ENCODE assay signal across 17 cellular contexts in the genomic region with DNA sequence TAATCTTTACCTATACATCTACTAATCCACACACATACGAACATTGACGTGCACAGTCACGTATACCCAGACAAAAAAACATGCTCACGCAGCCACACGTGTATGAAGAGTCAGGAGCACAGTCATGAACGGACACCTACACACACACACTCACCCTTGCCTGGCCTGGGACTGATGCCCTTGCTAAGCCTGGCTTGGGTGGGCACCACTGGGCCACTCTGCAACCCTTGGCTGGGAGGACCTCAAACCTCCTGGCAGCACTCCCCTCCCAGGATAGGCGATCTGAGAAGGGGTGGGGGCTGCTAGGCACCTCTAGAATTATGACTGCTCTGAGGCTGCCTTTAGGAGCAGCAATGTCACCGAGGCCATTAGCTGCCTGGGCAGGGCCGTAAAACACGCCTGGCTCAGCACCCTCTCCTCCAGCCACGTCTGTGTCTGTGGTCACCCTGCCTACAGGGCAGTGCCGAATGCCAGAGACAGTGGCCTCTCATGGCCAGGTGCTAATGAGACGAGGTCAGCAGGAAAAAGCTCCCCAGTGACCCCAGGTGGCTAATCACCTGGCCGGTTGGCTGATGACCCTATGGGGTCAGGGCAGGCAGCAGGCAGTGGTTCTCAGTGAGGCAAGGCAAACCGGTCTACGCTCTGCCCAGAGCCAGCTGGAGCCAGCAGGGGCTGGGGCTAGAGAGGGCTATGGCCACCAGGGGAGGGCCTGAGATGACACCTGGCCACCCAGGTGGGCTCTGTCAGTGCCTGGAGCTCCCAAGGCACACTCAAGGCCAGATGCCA. TPM values are rescaled to one million over a fixed set of nuclear protein-coding genes. Genes with fewer than 3 reads are reported as not detected.
DNase-seq lines count a peak whose midpoint lies in the region; ATAC-seq, FAIRE-seq and TF ChIP-seq lines count a peak whose summit lies in the region.
"Had no signal": no experiment of that assay in that cellular context is flagged by ENCODE, and none has a peak within 500 bp of the region (broad histone marks: within the 10 kb centered on the region; RNA-seq: fewer than 3 reads in every experiment).

No MANE protein-coding gene starts in this region.

- H2AFZ ChIP-seq in HCT116 (ENCODE audit: low read depth, low read length, poor library complexity, severe bottlenecking) (no peak overlapping the region), H1 (ENCODE audit: low read length) (no peak overlapping the region)
- H2AFZ ChIP-seq: PC-9 had no signal

- intact Hi-C loops in HCT116 (cut with micrococcal nuclease) = no loop called here

- no peak overlapping the region for H2BK120ac ChIP-seq in H1 (replicated peaks; ENCODE audit: low read depth, low read length)

- no peaks in the 10 kb centered on the region for H3K27me3 ChIP-seq in HCT116 (ENCODE audit: insufficient read depth, low read length)
- H3K27me3 ChIP-seq in H1 (replicated peaks in 1 of 4; ENCODE audit: control insufficient read depth in 3 of 4, extremely low read depth in 1 of 4, insufficient read depth in 3 of 4, low read length in 3 of 4) = no peaks in the 10 kb centered on the region; a peak in 1 of 7 replicates
- H3K27me3 ChIP-seq: MG63, SJCRH30 had no signal

- peak overlapping the region; percentile 12; the same call in 1 of the 2 replicates for H2BK15ac ChIP-seq in H1 (ENCODE audit: low read length)

- H4K5ac ChIP-seq in H1 (ENCODE audit: insufficient read length, low read depth, low read length) = no peak overlapping the region

- 86% methylated on average over 16 of the region's 16 CpGs; no CpG with 5 or more reads in 1 of the 2 experiments for WGBS in H1 (ENCODE audit: extremely low coverage in 1 of 2, insufficient coverage in 1 of 2, insufficient read length in 1 of 2, insufficient replicate concordance in 2 of 2, low coverage in 1 of 2, low lambda C conversion rate in 2 of 2, missing lambda C conversion rate in 1 of 2), 2 experiments

- no peak overlapping the region for H3K27ac Mint-ChIP-seq in stimulated activated effector memory CD8-positive, alpha-beta T cell treated with anti-CD3 and anti-CD28 coated beads, Interleukin-12 subunit alpha, Interleukin-12 subunit beta, amount 100 ng/mL, for 72 hours
- no peak overlapping the region for H3K27ac Mint-ChIP-seq in activated T-helper 17 cell treated with anti-CD3 and anti-CD28 coated beads, Interleukin-2, amount 50 U/mL, for 72 hours

- no peaks in the 10 kb centered on the region for H4K20me1 ChIP-seq in HCT116 (ENCODE audit: insufficient read depth)
- no peaks in the 10 kb centered on the region for H4K20me1 ChIP-seq in H1 (replicated peaks in 1 of 2; ENCODE audit: control insufficient read depth in 1 of 2, insufficient read depth in 2 of 2, low read length in 2 of 2)

- no peak overlapping the region for H3K18ac ChIP-seq in H1 (ENCODE audit: extremely low read depth, low read length)

- no peak for TF ChIP-seq RAD21 in HCT116 (IDR thresholded peaks at IDR 0.05; ENCODE audit: low read depth)
- no peak for TF ChIP-seq RAD21 in H1 (IDR thresholded peaks at IDR 0.05 in 1 of 2, conservative IDR thresholded peaks at IDR 0.05 in 1 of 2; ENCODE audit: low read depth in 2 of 2, low read length in 2 of 2)

- no peak overlapping the region for H2BK5ac ChIP-seq in H1 (ENCODE audit: low read depth, low read length)

- H3K4me1 Mint-ChIP-seq in stimulated activated effector memory CD8-positive, alpha-beta T cell treated with anti-CD3 and anti-CD28 coated beads, Interleukin-12 subunit alpha, Interleukin-12 subunit beta, amount 100 ng/mL, for 72 hours = no peaks in the 10 kb centered on the region
- no peaks in the 10 kb centered on the region for H3K4me1 Mint-ChIP-seq in activated T-helper 17 cell treated with anti-CD3 and anti-CD28 coated beads, Interleukin-2, amount 50 U/mL, for 72 hours

- no peak overlapping the region for H3K23ac ChIP-seq in H1 (ENCODE audit: insufficient read length)

- H3K9me2 ChIP-seq in HCT116 (ENCODE audit: insufficient read depth) = no peaks in the 10 kb centered on the region

- H3K9ac ChIP-seq in HCT116 (ENCODE audit: low read length) (no peak overlapping the region), H1 (replicated peaks in 1 of 4; ENCODE audit: extremely low read depth in 1 of 4, low read depth in 3 of 4, low read length in 3 of 4) (no peak overlapping the region)

- CTCF ChIA-PET in HCT116 (lab: Charles Lee) (interaction anchor here (1.0 to 2.8 kb wide), 3 partner anchors 9 to 885 kb away, joined by 3 to 12 read pairs (median 7); no protein-coding TSS in a partner anchor), H1 (lab: Charles Lee; ENCODE audit: partially characterized antibody) (interaction anchor here (0.6 to 8.0 kb wide), 15 partner anchors 10 to 778 kb away, joined by 3 to 63 read pairs (median 4); no protein-coding TSS in a partner anchor)

- H3K27me3 Mint-ChIP-seq in activated T-helper 17 cell treated with anti-CD3 and anti-CD28 coated beads, Interleukin-2, amount 50 U/mL, for 72 hours = peaks cover 10% of the 10 kb centered on the region

- ATAC-seq in HCT116 = peak; percentile 10; the same call in 1 of the 2 replicates
- peak; percentile 31 for ATAC-seq in stimulated activated effector memory CD8-positive, alpha-beta T cell treated with anti-CD3 and anti-CD28 coated beads, Interleukin-12 subunit alpha, Interleukin-12 subunit beta, amount 100 ng/mL, for 72 hours
- ATAC-seq in activated T-helper 17 cell treated with anti-CD3 and anti-CD28 coated beads, Interleukin-2, amount 50 U/mL, for 72 hours (replicated peaks) = no peak

- peak overlapping the region; percentile 45 for H4K8ac ChIP-seq in H1 (ENCODE audit: extremely low read depth, insufficient read depth, low read length)

- FAIRE-seq in H1 (lab: Jason Lieb, UNC) = no peak

- H3K36me3 ChIP-seq in HCT116 (ENCODE audit: control insufficient read depth in 1 of 2, insufficient read depth in 2 of 2, low read length in 2 of 2) = no peaks in the 10 kb centered on the region
- no peaks in the 10 kb centered on the region for H3K36me3 ChIP-seq in H1 (ENCODE audit: control insufficient read depth in 2 of 4, insufficient read depth in 4 of 4, low read length in 3 of 4)
- H3K36me3 ChIP-seq: MG63, SJCRH30 had no signal

- H3K56ac ChIP-seq in H1 (replicated peaks; ENCODE audit: insufficient read length, low read depth, low read length) = no peak overlapping the region

- H3K9me3 ChIP-seq in HCT116 (ENCODE audit: control insufficient read depth in 1 of 2, insufficient read depth in 1 of 2, low read depth in 1 of 2, low read length in 2 of 2) = no peaks in the 10 kb centered on the region
- H3K9me3 ChIP-seq in H1 (ENCODE audit: insufficient read depth in 2 of 2, low read depth in 1 of 2, low read length in 1 of 2) = no peaks in the 10 kb centered on the region
- H3K9me3 ChIP-seq: MG63, SJCRH30 had no signal

- no peak overlapping the region for H4K91ac ChIP-seq in H1 (replicated peaks; ENCODE audit: insufficient read length, low read length)

- H3K4me3 Mint-ChIP-seq in stimulated activated effector memory CD8-positive, alpha-beta T cell treated with anti-CD3 and anti-CD28 coated beads, Interleukin-12 subunit alpha, Interleukin-12 subunit beta, amount 100 ng/mL, for 72 hours = no peak overlapping the region
- H3K4me3 Mint-ChIP-seq in activated T-helper 17 cell treated with anti-CD3 and anti-CD28 coated beads, Interleukin-2, amount 50 U/mL, for 72 hours = no peak overlapping the region

- TF ChIP-seq CTCF in HCT116 (IDR thresholded peaks at IDR 0.05 in 2 of 3, conservative IDR thresholded peaks at IDR 0.05 in 1 of 3; ENCODE audit: borderline replicate concordance in 1 of 3, insufficient read depth in 1 of 3, low read depth in 2 of 3, low read length in 2 of 3) (no peak), H1 (IDR thresholded peaks at IDR 0.05; ENCODE audit: control extremely low read depth in 1 of 3, insufficient read depth in 1 of 3, low read depth in 1 of 3, low read length in 3 of 3) (no peak)

- peaks cover 8 to 21% of the 10 kb centered on the region in 2 experiments; a peak in 2 of 4 replicates for H3K4me1 ChIP-seq in HCT116 (ENCODE audit: control insufficient read depth in 1 of 2, insufficient read depth in 2 of 2, low read length in 2 of 2)
- no peaks in the 10 kb centered on the region for H3K4me1 ChIP-seq in H1 (replicated peaks in 1 of 4; ENCODE audit: control insufficient read depth in 3 of 4, insufficient read depth in 4 of 4, low read length in 3 of 4)

- TF ChIP-seq POLR2A in HCT116 (IDR thresholded peaks at IDR 0.05; ENCODE audit: borderline replicate concordance, extremely low read depth, insufficient read depth, insufficient read length) (no peak), H1 (IDR thresholded peaks at IDR 0.05; ENCODE audit: control extremely low read depth in 1 of 2, low read depth in 2 of 2, low read length in 2 of 2) (no peak)

- BruUV-seq in HCT116 (replicated peaks; lab: Mats Ljungman, UMichigan) = no TSS peak

- no peak for TF ChIP-seq EP300 in H1 (IDR thresholded peaks at IDR 0.05; ENCODE audit: borderline replicate concordance in 1 of 2, low read depth in 2 of 2, low read length in 2 of 2)

- no peaks in the 10 kb centered on the region for H3K79me2 ChIP-seq in HCT116 (ENCODE audit: insufficient read depth, low read length)
- no peaks in the 10 kb centered on the region for H3K79me2 ChIP-seq in H1 (ENCODE audit: control insufficient read depth in 1 of 2, insufficient read depth in 2 of 2, low read length in 2 of 2)

- H2AK5ac ChIP-seq in H1 (ENCODE audit: low read depth, low read length) = no peak overlapping the region

- H3K36me3 Mint-ChIP-seq in stimulated activated effector memory CD8-positive, alpha-beta T cell treated with anti-CD3 and anti-CD28 coated beads, Interleukin-12 subunit alpha, Interleukin-12 subunit beta, amount 100 ng/mL, for 72 hours = no peaks in the 10 kb centered on the region
- H3K36me3 Mint-ChIP-seq in activated T-helper 17 cell treated with anti-CD3 and anti-CD28 coated beads, Interleukin-2, amount 50 U/mL, for 72 hours (ENCODE audit: low read depth) = no peaks in the 10 kb centered on the region

- H3K4me3 ChIP-seq in HCT116 (replicated peaks in 1 of 2; ENCODE audit: low read depth in 1 of 2, low read length in 2 of 2) (no peak overlapping the region), H1 (ENCODE audit: extremely low read depth in 1 of 4, insufficient read depth in 2 of 4, low read depth in 3 of 4, low read length in 4 of 4) (no peak overlapping the region)
- H3K4me3 ChIP-seq: MG63, PC-9, SJCRH30 had no signal

- no peaks in the 10 kb centered on the region for H3K23me2 ChIP-seq in H1 (ENCODE audit: low read depth, low read length)

- H3K4me2 ChIP-seq in HCT116 (ENCODE audit: low read length) (no peak overlapping the region), H1 (ENCODE audit: insufficient read depth in 1 of 2, low read depth in 2 of 2, low read length in 2 of 2) (no peak overlapping the region)
- H3K4me2 ChIP-seq: PC-9 had no signal

- POLR2A ChIA-PET in HCT116 (lab: Charles Lee) (no interaction called here), H1 (lab: Charles Lee; ENCODE audit: partially characterized antibody) (no interaction called here)

- H3K79me1 ChIP-seq in H1 (ENCODE audit: low read depth, low read length) = no peaks in the 10 kb centered on the region

- RAD21 ChIA-PET in HCT116 (lab: Charles Lee; ENCODE audit: low non-redundant PET in 1 of 2, low total read pairs in 2 of 2, uncharacterized antibody in 2 of 2, unreplicated experiment in 2 of 2) = no interaction called here

- no peak overlapping the region; the same call in 1 of the 2 replicates for H2BK12ac ChIP-seq in H1 (ENCODE audit: low read depth, low read length)

- DNase-seq in ELF-1 (ENCODE audit: low read depth, low spot score) (peak; percentile 43), HCT116 (ENCODE audit: low read depth, low spot score) (no peak), H1 (ENCODE audit: low read depth in 1 of 2, low spot score in 2 of 2) (no peak), NCI-H1105 treated with DMSO at 0.1 percent for 48 hours (lab: John Stamatoyannopoulos, UW) (no peak), SW 1271 (lab: John Stamatoyannopoulos, UW) (no peak)
- DNase-seq in stimulated activated effector memory CD8-positive, alpha-beta T cell treated with anti-CD3 and anti-CD28 coated beads, Interleukin-12 subunit alpha, Interleukin-12 subunit beta, amount 100 ng/mL, for 72 hours (ENCODE audit: low spot score in 2 of 2) = no peak
- DNase-seq: ACHN, DMS79, HCEC 1CT, MG63, NCI-H1048, NCI-H1694, NCI-H2227 treated with DMSO at 0.1 percent for 48 hours, PC-9 had no signal

- no peaks in the 10 kb centered on the region for H3K9me3 Mint-ChIP-seq in stimulated activated effector memory CD8-positive, alpha-beta T cell treated with anti-CD3 and anti-CD28 coated beads, Interleukin-12 subunit alpha, Interleukin-12 subunit beta, amount 100 ng/mL, for 72 hours
- no peaks in the 10 kb centered on the region for H3K9me3 Mint-ChIP-seq in activated T-helper 17 cell treated with anti-CD3 and anti-CD28 coated beads, Interleukin-2, amount 50 U/mL, for 72 hours

- H3K27ac ChIP-seq in HCT116 (ENCODE audit: low read depth, low read length) = no peak overlapping the region
- H3K27ac ChIP-seq in H1 (ENCODE audit: low read depth, low read length) = no peak overlapping the region
- H3K27ac ChIP-seq: C4-2B, PC-9, SJCRH30 had no signal

- no peak overlapping the region for H3K14ac ChIP-seq in H1 (ENCODE audit: insufficient read length)

- H3K4ac ChIP-seq in H1 (replicated peaks; ENCODE audit: insufficient read length, low read depth, low read length) = no peak overlapping the region

- no peak overlapping the region for H2BK20ac ChIP-seq in H1 (ENCODE audit: low read length)

RNA-seq across cellular contexts. Expression of gene MVB12B, which starts 33.7 kb away (rescaled TPM):
- total RNA-seq in HCT116 (2021; ENCODE audit: unreplicated experiment) = 10.9 TPM
- polyA plus RNA-seq in HCT116 (2012) = 4.3 and 4.7 TPM in 2 replicates
- total RNA-seq in H1 (2021; fragmentation: NEBNext Ultra II Directional; extraction: Animal tissue kit (Norgen Biotek cat#: 25700)) = 5.0 and 5.9 TPM in 2 replicates
- polyA plus RNA-seq in H1 (2011; rRNA removed) = 2.6 and 3.7 TPM in 2 replicates
- 3.0 TPM for polyA plus RNA-seq in H1 (2011; cell fraction: cytosol; rRNA removed)
- polyA plus RNA-seq in H1 (2011; cell fraction: nucleus; rRNA removed) = 5.0 TPM
- 3.1 to 4.5 TPM (median 3.4 TPM) in 4 replicates for polyA plus RNA-seq in H1 (2012, experiment 1 of 2)
- 3.0 TPM for polyA plus RNA-seq in H1 (2012, experiment 2 of 2)
- 2.8 TPM for polyA plus RNA-seq in H1 (2013, experiment 1 of 2)
- polyA plus RNA-seq in H1 (2013, experiment 2 of 2) = 2.6 TPM
- 4.5 and 4.6 TPM in 2 replicates for polyA minus RNA-seq in H1 (2011; rRNA and poly(A)+ RNA removed)
- polyA minus RNA-seq in H1 (2011; cell fraction: cytosol; rRNA and poly(A)+ RNA removed) = 6.5 TPM
- polyA minus RNA-seq in H1 (2011; cell fraction: nucleus; rRNA and poly(A)+ RNA removed) = 9.8 TPM
- 1 to 10 TPM; 3.9 TPM for total RNA-seq in activated T-helper 17 cell treated with anti-CD3 and anti-CD28 coated beads, Interleukin-2, amount 50 U/mL, for 72 hours
